8 cellular contexts compared by ENCODE assay signal in genomic region chr19:917323-918151, GRCh38. TPM values are rescaled to one million over a fixed set of nuclear protein-coding genes. Genes with fewer than 3 reads are reported as not detected.
A peak's percentile ranks its signal among the peaks of the same experiment; 100 is the strongest.
DNase-seq lines count a peak whose midpoint lies in the region; ATAC-seq and TF ChIP-seq lines count a peak whose summit lies in the region.

TSS of gene KISS1R (plus strand) at chr19:917333. CDS start at chr19:917503, 170 bp downstream.

- peaks cover 0 to 5% of the 10 kb centered on the region in 2 donors for H3K27me3 Mint-ChIP-seq in T-cell
- peaks cover 0 to 2% (median 0%) of the 10 kb centered on the region in 5 donors for H3K27me3 Mint-ChIP-seq in naive thymus-derived CD8-positive, alpha-beta T cell

- DNase-seq in AML-193 (lab: John Stamatoyannopoulos, UW) (peak; percentile 9 to 42), GM20000 (ENCODE audit: low spot score) (peak; percentile 85), T-cell (peak in 11 of 34 experiments; percentile 17 to 65 (median 54)), coronary artery (ENCODE audit: low spot score) (no peak), amniotic stem cell (lab: John Stamatoyannopoulos, UW) (no peak)
- DNase-seq in naive thymus-derived CD8-positive, alpha-beta T cell, result peak in 4 of 10 donors; percentile 45 to 56 (median 48)

- no peak within 1 kb of the TSS for H3K27ac ChIP-seq in coronary artery

- peak within 1 kb of the TSS; percentile 67 for H3K4me3 ChIP-seq in coronary artery

- TF ChIP-seq CTCF in GM20000 (IDR thresholded peaks at IDR 0.05; ENCODE audit: extremely low read depth, missing control alignments) (peak; percentile 68), coronary artery (IDR thresholded peaks at IDR 0.05) (no peak)

- POLR2A ChIA-PET in T-cell (lab: Charles Lee), result no interaction called here
- POLR2A ChIA-PET in naive thymus-derived CD8-positive, alpha-beta T cell (lab: Charles Lee), result interaction anchor here (0.7 to 9.1 kb wide), 8 partner anchors 12 to 282 kb away, joined by 3 to 165 read pairs (median 4); partner anchors contain the start of genes CFD, MED16, PTBP1 and RNU6-9

- H3K27ac Mint-ChIP-seq in T-cell, result peak within 1 kb of the TSS; percentile 55 to 78
- H3K27ac Mint-ChIP-seq in naive thymus-derived CD8-positive, alpha-beta T cell, result peak within 1 kb of the TSS in 7 of 10 donors; percentile 19 to 91 (median 67)

- H3K9me3 Mint-ChIP-seq in T-cell, result no peaks in the 10 kb centered on the region
- no peaks in the 10 kb centered on the region for H3K9me3 Mint-ChIP-seq in naive thymus-derived CD8-positive, alpha-beta T cell

- no peaks in the 10 kb centered on the region for H3K36me3 Mint-ChIP-seq in T-cell
- no peaks in the 10 kb centered on the region for H3K36me3 Mint-ChIP-seq in naive thymus-derived CD8-positive, alpha-beta T cell

- CTCF ChIA-PET in T-cell (lab: Charles Lee), result no interaction called here

- ATAC-seq in T-cell (replicated peaks in 1 of 4), result peak in 2 of 4 experiments; percentile 10 to 11
- peak; percentile 5 to 9 for ATAC-seq in naive thymus-derived CD8-positive, alpha-beta T cell
- ATAC-seq in GM19351 (IDR thresholded peaks at IDR 0.05; ENCODE audit: unreplicated experiment), result no peak
- ATAC-seq in HG03175 (IDR thresholded peaks at IDR 0.05; ENCODE audit: unreplicated experiment), result no peak

- peaks cover 20 to 27% (median 24%) of the 10 kb centered on the region in 3 donors for H3K4me1 Mint-ChIP-seq in T-cell
- H3K4me1 Mint-ChIP-seq in naive thymus-derived CD8-positive, alpha-beta T cell, result peaks cover 11 to 29% (median 23%) of the 10 kb centered on the region in 4 donors

- H3K4me3 Mint-ChIP-seq in T-cell, result peak within 1 kb of the TSS; percentile 74 to 81 (median 77)
- H3K4me3 Mint-ChIP-seq in naive thymus-derived CD8-positive, alpha-beta T cell, result peak within 1 kb of the TSS; percentile 45 to 84 (median 78)

RNA-seq across cellular contexts. Expression of gene KISS1R, which starts in this region (rescaled TPM):
- 1 to 10 TPM; 1.5 to 4.9 (median 2.8) TPM for total RNA-seq in T-cell
- 1 to 10 TPM; 1.4 to 2.6 TPM for total RNA-seq in naive thymus-derived CD8-positive, alpha-beta T cell
- polyA plus RNA-seq in naive thymus-derived CD8-positive, alpha-beta T cell, result under 1 TPM; 0.18 to 0.58 (median 0.52) TPM

Comparison
In these comparisons a context has a peak if more than half of its experiments do, and no peak if none do; other contexts are left out.
1. DNase-seq: peak in AML-193 (2 of 2) and GM20000 (single experiment); none in coronary artery (single experiment) and amniotic stem cell (single experiment).
2. ATAC-seq: peak in naive thymus-derived CD8-positive, alpha-beta T cell (2 of 2); none in GM19351 (single experiment) and HG03175 (single experiment).